21 cellular contexts compared by ENCODE assay signal in genomic region chr1:203899869-203900714, GRCh38.
"Had no signal": no experiment of that assay in that cellular context is flagged by ENCODE, and none has a peak within 500 bp of the region (broad histone marks: within the 10 kb centered on the region; RNA-seq: fewer than 3 reads in every experiment).

No MANE protein-coding gene starts in this region.

- H3K36me3 ChIP-seq: MG63, SJSA1 had no signal

- H3K4me3 ChIP-seq: MG63, SJSA1, SK-N-MC had no signal

- H3K4me1 ChIP-seq: SJSA1 had no signal

- H3K9me3 ChIP-seq: SJSA1 had no signal

- DNase-seq: IMR-90, Karpas-422, KG1, MG63, NCI-H1092, NCI-H1105 treated with DMSO at 0.1 percent for 48 hours, NCI-H1417 treated with DMSO at 0.1 percent for 48 hours, NCI-H146, NCI-H1694 treated with DMSO at 0.1 percent for 48 hours, NCI-H1930, NCI-H2081, NCI-H2107, NCI-H2227 treated with DMSO at 0.1 percent for 48 hours, NCI-H524, NCI-H526 treated with DMSO at 0.1 percent for 48 hours, NCI-H774, Right ventricle myocardium superior, RPMI8226, SIG-M5 had no signal

- H3K27me3 ChIP-seq: MG63, SJSA1 had no signal

- H3K27ac ChIP-seq: SJSA1, SK-N-MC had no signal
